Comparison of ENCODE assay signal across 1 cellular context in genomic region chr18:22488554-22488953, GRCh38.
TF ChIP-seq lines count a peak whose summit lies in the region.

No MANE protein-coding gene starts in this region.

TF ChIP-seq in WTC11, 78 proteins besides CTCF, POLR2A, EP300 and RAD21 (continued from another document):
- TF ChIP-seq ZBTB43 (CRISPR knock-in tag; IDR thresholded peaks at IDR 0.05) = no peak
